Comparison of ENCODE assay signal across 19 cellular contexts in genomic region chr1:226135709-226136108, GRCh38. TPM values are rescaled to one million over a fixed set of nuclear protein-coding genes. Genes with fewer than 3 reads are reported as not detected.
DNase-seq lines count a peak whose midpoint lies in the region; ATAC-seq, FAIRE-seq and TF ChIP-seq lines count a peak whose summit lies in the region.
"Had no signal": no experiment of that assay in that cellular context is flagged by ENCODE, and none has a peak within 500 bp of the region (broad histone marks: within the 10 kb centered on the region; RNA-seq: fewer than 3 reads in every experiment).

No MANE protein-coding gene starts in this region.

- no peak overlapping the region for H3K4me3 Mint-ChIP-seq in IgD-negative memory B cell
- H3K4me3 Mint-ChIP-seq: effector memory CD8-positive, alpha-beta T cell had no signal

- peak overlapping the region; percentile 29 for H2AFZ ChIP-seq in hepatocyte

- no peaks in the 10 kb centered on the region for H3K27me3 ChIP-seq in hepatocyte
- no peaks in the 10 kb centered on the region for H3K27me3 ChIP-seq in prostate gland (replicated peaks; ENCODE audit: insufficient read depth)
- no peaks in the 10 kb centered on the region for H3K27me3 ChIP-seq in foreskin keratinocyte
- no peaks in the 10 kb centered on the region for H3K27me3 ChIP-seq in SJCRH30
- H3K27me3 ChIP-seq: heart right ventricle had no signal

- H3K9me3 Mint-ChIP-seq in IgD-negative memory B cell, result no peaks in the 10 kb centered on the region
- H3K9me3 Mint-ChIP-seq: effector memory CD8-positive, alpha-beta T cell had no signal

- peaks cover 28 to 39% (median 37%) of the 10 kb centered on the region in 3 donors for H3K4me1 Mint-ChIP-seq in IgD-negative memory B cell

- H3K4me3 ChIP-seq in hepatocyte (no peak overlapping the region), prostate gland (no peak overlapping the region), SJCRH30 (no peak overlapping the region)

- intact Hi-C loops in prostate gland (cut with DNase I), result no loop called here

- H3K36me3 ChIP-seq in hepatocyte (replicated peaks; ENCODE audit: insufficient read depth, low read depth) (no peaks in the 10 kb centered on the region), prostate gland (no peaks in the 10 kb centered on the region), SJCRH30 (no peaks in the 10 kb centered on the region)
- H3K36me3 ChIP-seq: heart right ventricle had no signal

- H3K79me2 ChIP-seq in hepatocyte, result no peaks in the 10 kb centered on the region

- WGBS in hepatocyte (ENCODE audit: low lambda C conversion rate, missing lambda C conversion rate), result 49% methylated on average over 13 of the region's 14 CpGs
- WGBS in prostate gland, result 60% methylated on average over 14 of the region's 14 CpGs

- peak overlapping the region; percentile 23 for H3K4me2 ChIP-seq in hepatocyte

- peak overlapping the region in 2 of 3 donors; percentile 23 to 40 for H3K27ac Mint-ChIP-seq in IgD-negative memory B cell
- H3K27ac Mint-ChIP-seq: effector memory CD8-positive, alpha-beta T cell had no signal

- H3K9me2 ChIP-seq in hepatocyte (replicated peaks; ENCODE audit: insufficient read depth), result no peaks in the 10 kb centered on the region

- TF ChIP-seq CTCF in hepatocyte (IDR thresholded peaks at IDR 0.05; ENCODE audit: poor library complexity), result no peak
- no peak for TF ChIP-seq CTCF in prostate gland (IDR thresholded peaks at IDR 0.05)
- no peak for TF ChIP-seq CTCF in foreskin keratinocyte (conservative IDR thresholded peaks at IDR 0.05)

- peaks cover 2% of the 10 kb centered on the region for H3K36me3 Mint-ChIP-seq in IgD-negative memory B cell

- H3K27me3 Mint-ChIP-seq in IgD-negative memory B cell, result no peaks in the 10 kb centered on the region

- no peak for TF ChIP-seq POLR2A in prostate gland (IDR thresholded peaks at IDR 0.05)
- no peak for TF ChIP-seq POLR2A in GM12891 (IDR thresholded peaks at IDR 0.05; ENCODE audit: low read depth, low read length)

- H3K4me1 ChIP-seq in hepatocyte (ENCODE audit: insufficient read depth) (peaks cover 12% of the 10 kb centered on the region), prostate gland (replicated peaks) (peaks cover 17% of the 10 kb centered on the region), foreskin keratinocyte (no peaks in the 10 kb centered on the region), SJCRH30 (peaks cover 9% of the 10 kb centered on the region)

- H3K9me3 ChIP-seq in hepatocyte (ENCODE audit: low read depth) (no peaks in the 10 kb centered on the region), prostate gland (no peaks in the 10 kb centered on the region), SJCRH30 (replicated peaks) (no peaks in the 10 kb centered on the region)
- H3K9me3 ChIP-seq: heart right ventricle had no signal

- no peak for ATAC-seq in HG03460 (IDR thresholded peaks at IDR 0.05; ENCODE audit: unreplicated experiment)
- no peak for ATAC-seq in foreskin keratinocyte
- ATAC-seq: effector memory CD8-positive, alpha-beta T cell had no signal

- peak overlapping the region; percentile 71 for H3K27ac ChIP-seq in hepatocyte
- H3K27ac ChIP-seq in prostate gland, result peak overlapping the region; percentile 86
- no peak overlapping the region for H3K27ac ChIP-seq in foreskin keratinocyte
- H3K27ac ChIP-seq in SJCRH30, result no peak overlapping the region
- H3K27ac ChIP-seq: heart right ventricle, HL-60 had no signal

- DNase-seq in ELF-1 (ENCODE audit: low read depth, low spot score), result peak; percentile 13
- no peak for DNase-seq in hepatocyte (ENCODE audit: low spot score)
- no peak for DNase-seq in prostate gland (ENCODE audit: low spot score)
- no peak for DNase-seq in GM12891 (ENCODE audit: insufficient read length, low spot score)
- DNase-seq in foreskin keratinocyte, result no peak
- DNase-seq in SJCRH30, result no peak
- DNase-seq: activated CD4-positive, CD25-positive, alpha-beta regulatory T cell treated with anti-CD3 and anti-CD28 coated beads, Interleukin-2, amount 50 U/mL, for 72 hours; activated effector memory CD4-positive, alpha-beta T cell treated with anti-CD3 and anti-CD28 coated beads, Interleukin-2, amount 50 U/mL, for 16 hours; amniotic stem cell; central memory CD4-positive, alpha-beta T cell; effector memory CD8-positive, alpha-beta T cell; KBM-7; stimulated activated CD4-positive, alpha-beta T cell treated with anti-CD3 and anti-CD28 coated beads, Interleukin-4, amount 100 ng/mL, for 24 hours; stimulated activated CD8-positive, alpha-beta memory T cell treated with anti-CD3 and anti-CD28 coated beads, Interleukin-4, amount 100 ng/mL, for 48 hours had no signal

- no peaks in the 10 kb centered on the region for H4K20me1 ChIP-seq in hepatocyte (ENCODE audit: insufficient read depth, poor library complexity, severe bottlenecking)

- FAIRE-seq in GM12891 (lab: Jason Lieb, UNC), result no peak
- FAIRE-seq: keratinocyte had no signal

TF ChIP-seq in GM12891, 5 proteins besides CTCF, POLR2A, EP300 and RAD21:
- TF ChIP-seq POU2F2 (IDR thresholded peaks at IDR 0.05; ENCODE audit: low read depth, low read length) (no peak), TAF1 (IDR thresholded peaks at IDR 0.05; ENCODE audit: low read depth, low read length) (no peak), SPI1 (IDR thresholded peaks at IDR 0.05; ENCODE audit: low read depth, low read length) (no peak), PAX5 (IDR thresholded peaks at IDR 0.05; ENCODE audit: insufficient read depth, low read length, severe bottlenecking) (no peak), POLR2AphosphoS5 (IDR thresholded peaks at IDR 0.05; ENCODE audit: low read depth, low read length) (no peak)
TF ChIP-seq in GM12891: peak in this region for 0.

RNA-seq across cellular contexts. Expression of gene ACBD3, which starts 50.8 kb away (rescaled TPM):
- polyA plus RNA-seq in IgD-negative memory B cell (41.3 TPM), hepatocyte (46.4 and 50.8 TPM in 2 replicates), foreskin keratinocyte (12.3 and 13.2 TPM in 2 replicates)
- total RNA-seq in hepatocyte (60.3 and 66.8 TPM in 2 replicates), prostate gland (10 to 100 TPM; 42.0 to 46.7 TPM), foreskin keratinocyte (39.7 and 41.5 TPM in 2 replicates)
- polyA plus RNA-seq in GM12891 (2012; ENCODE audit: low read depth, missing spikeins), result 12.0 TPM
- 41.6 and 48.8 TPM in 2 replicates for total RNA-seq in SJCRH30 (2014; rRNA removed; shearing (Covaris generic))

Comparison
In these comparisons a context has a peak if more than half of its experiments do, and no peak if none do; other contexts are left out.
1. H3K27ac ChIP-seq: peak in hepatocyte (single experiment) and prostate gland (2 of 2); none in foreskin keratinocyte (single experiment) and SJCRH30 (single experiment).